In the genomic region with DNA sequence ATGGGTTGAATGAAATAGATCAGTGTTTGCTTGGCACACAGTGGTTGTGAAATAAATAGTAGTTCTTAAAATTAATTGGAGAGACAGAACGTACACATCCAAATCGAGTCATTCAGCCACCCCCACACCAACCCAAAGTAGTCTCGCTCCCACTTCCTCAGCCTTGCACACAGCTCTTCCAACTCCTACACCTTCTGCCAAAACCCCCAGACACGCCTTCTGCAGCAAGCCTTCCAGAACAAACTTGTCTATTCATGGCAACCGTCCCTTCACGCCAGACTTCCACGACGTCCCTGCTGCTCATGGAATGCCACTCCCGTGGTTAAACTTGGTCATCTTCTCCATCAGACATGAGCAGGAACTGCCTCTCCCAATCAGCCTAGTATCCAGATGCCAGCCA, we compare ENCODE assay signal across 27 cellular contexts. TPM values are rescaled to one million over a fixed set of nuclear protein-coding genes. Genes with fewer than 3 reads are reported as not detected.
DNase-seq lines count a peak whose midpoint lies in the region; ATAC-seq, FAIRE-seq and TF ChIP-seq lines count a peak whose summit lies in the region.
"Had no signal": no experiment of that assay in that cellular context is flagged by ENCODE, and none has a peak within 500 bp of the region (broad histone marks: within the 10 kb centered on the region; RNA-seq: fewer than 3 reads in every experiment).

No MANE protein-coding gene starts in this region.

- no peaks in the 10 kb centered on the region for H3K9me2 ChIP-seq in GM23248 (ENCODE audit: insufficient read depth)

- POLR2A ChIA-PET in GM12878 (lab: Charles Lee): interaction anchor here (0.5 to 1.1 kb wide), 2 partner anchors 84 to 1155 kb away, joined by 3 read pairs; no protein-coding TSS in a partner anchor

- H2AFZ ChIP-seq in GM23248: no peak overlapping the region
- H2AFZ ChIP-seq in GM12878 (ENCODE audit: control insufficient read depth, low read depth, low read length): no peak overlapping the region

- RAD21 ChIA-PET in GM12878 (lab: Charles Lee; ENCODE audit: unreplicated experiment): no interaction called here

- DNase-seq in GM23248 (peak; percentile 30), GM12878 (ENCODE audit: low read depth, low spot score) (no peak), fibroblast of the aortic adventitia (ENCODE audit: low read depth) (peak; percentile 20), posterior cingulate gyrus (peak in 9 of 10 donors; percentile 24 to 94 (median 58)), gastrocnemius medialis (no peak), aorta (no peak), A172 (ENCODE audit: low spot score) (no peak)
- DNase-seq: activated CD4-positive, alpha-beta T cell treated with anti-CD3 and anti-CD28 coated beads for 36 hours; activated CD8-positive, alpha-beta memory T cell treated with anti-CD3 and anti-CD28 coated beads for 24 hours; activated naive CD4-positive, alpha-beta T cell treated with Interleukin-2 at 50 U/mL for 16 hours; activated T-cell treated with anti-CD3 and anti-CD28 coated beads, Interleukin-2, amount 50 U/mL, for 4 hours; adrenal gland; C1 segment of cervical spinal cord; cortex of kidney; KBM-7; mesendoderm; MV-4-11; natural killer cell; NCI-H187; NCI-H526 treated with DMSO at 0.1 percent for 48 hours; pancreas; right lobe of liver; stimulated activated CD4-positive, alpha-beta T cell treated with anti-CD3 and anti-CD28 coated beads, Interleukin-4, amount 100 ng/mL, for 4 hours; stimulated activated naive CD4-positive, alpha-beta T cell treated with Interleukin-2 at 50 U/mL for 16 hours had no signal

- H3F3A ChIP-seq in GM23248 (ENCODE audit: insufficient read depth): no peaks in the 10 kb centered on the region

- no peaks in the 10 kb centered on the region for H3K27me3 ChIP-seq in GM23248 (replicated peaks; ENCODE audit: insufficient read depth)
- H3K27me3 ChIP-seq in GM12878 (replicated peaks in 1 of 2; ENCODE audit: control insufficient read depth in 2 of 2, insufficient read depth in 2 of 2, low read length in 1 of 2): no peaks in the 10 kb centered on the region
- H3K27me3 ChIP-seq in gastrocnemius medialis: no peaks in the 10 kb centered on the region
- no peaks in the 10 kb centered on the region for H3K27me3 ChIP-seq in aorta (ENCODE audit: control insufficient read depth in 1 of 2, insufficient read depth in 2 of 2, low read length in 1 of 2)
- H3K27me3 ChIP-seq: adrenal gland, pancreas, right lobe of liver had no signal

- no peak for FAIRE-seq in GM12878 (lab: Jason Lieb, UNC)
- FAIRE-seq: pancreas had no signal

- no TSS peak for BruUV-seq in GM12878 (replicated peaks; lab: Mats Ljungman, UMichigan)

- H3K79me2 ChIP-seq in GM23248 (ENCODE audit: insufficient read depth): no peaks in the 10 kb centered on the region
- no peaks in the 10 kb centered on the region for H3K79me2 ChIP-seq in GM12878 (ENCODE audit: control insufficient read depth, insufficient read depth, low read length)

- H3K4me3 ChIP-seq in GM23248: no peak overlapping the region
- H3K4me3 ChIP-seq in GM12878: no peak overlapping the region
- H3K4me3 ChIP-seq in fibroblast of the aortic adventitia (ENCODE audit: low read depth, low read length): no peak overlapping the region
- H3K4me3 ChIP-seq in gastrocnemius medialis: no peak overlapping the region
- no peak overlapping the region for H3K4me3 ChIP-seq in aorta (ENCODE audit: low read length in 2 of 2)
- H3K4me3 ChIP-seq: adrenal gland, pancreas, right lobe of liver, SK-N-MC had no signal

- intact Hi-C loops in GM12878 (cut with micrococcal nuclease; ENCODE audit: unreplicated experiment) (no loop called here), posterior cingulate gyrus (cut with DNase I) (no loop called here), gastrocnemius medialis (cut with DNase I; ENCODE audit: low total_unique reads) (no loop called here), aorta (cut with DNase I) (loop anchor here in 1 of 2 donors (2.0 kb wide), 1 partner anchor 19 kb away; no protein-coding TSS in a partner anchor)

- no peak for TF ChIP-seq RAD21 in GM12878 (IDR thresholded peaks at IDR 0.05; ENCODE audit: insufficient read depth, low read depth, low read length)

- no peak overlapping the region for H3K4me2 ChIP-seq in GM23248 (ENCODE audit: unreplicated experiment)
- H3K4me2 ChIP-seq in GM12878 (ENCODE audit: control insufficient read depth, insufficient read depth): no peak overlapping the region

- TF ChIP-seq POLR2A in GM12878 (IDR thresholded peaks at IDR 0.05; ENCODE audit: low read depth, low read length) (no peak), gastrocnemius medialis (IDR thresholded peaks at IDR 0.05) (no peak)

- no peak overlapping the region for H3K27ac ChIP-seq in GM23248
- no peak overlapping the region for H3K27ac ChIP-seq in GM12878 (ENCODE audit: control insufficient read depth, insufficient read depth)
- no peak overlapping the region for H3K27ac ChIP-seq in gastrocnemius medialis
- no peak overlapping the region for H3K27ac ChIP-seq in aorta (ENCODE audit: low read depth in 1 of 2, low read length in 2 of 2)
- H3K27ac ChIP-seq: adrenal gland, pancreas, right lobe of liver, SK-N-MC had no signal

- 4% methylated on average over 9 of the region's 9 CpGs for WGBS in GM23248 (ENCODE audit: low coverage in 1 of 2, low lambda C conversion rate in 2 of 2, missing lambda C conversion rate in 2 of 2), 2 experiments
- WGBS in GM12878 (ENCODE audit: insufficient coverage, insufficient replicate concordance, low lambda C conversion rate, missing lambda C conversion rate): 34% methylated on average over 9 of the region's 9 CpGs
- WGBS in aorta, 2 donors: 5% methylated on average over 9 of the region's 9 CpGs

- TF ChIP-seq CTCF in GM12878 (IDR thresholded peaks at IDR 0.05 in 2 of 3, conservative IDR thresholded peaks at IDR 0.05 in 1 of 3; ENCODE audit: control insufficient read depth in 2 of 3, extremely low read depth in 1 of 3, insufficient read depth in 1 of 3, low read depth in 3 of 3, low read length in 3 of 3) (no peak), fibroblast of the aortic adventitia (IDR thresholded peaks at IDR 0.05; ENCODE audit: insufficient read depth, low read length) (no peak), gastrocnemius medialis (IDR thresholded peaks at IDR 0.05 in 4 of 5, conservative IDR thresholded peaks at IDR 0.05 in 1 of 5) (no peak)

- no peak for TF ChIP-seq EP300 in GM12878 (IDR thresholded peaks at IDR 0.05; ENCODE audit: borderline replicate concordance in 1 of 2, control insufficient read depth in 1 of 2, low read depth in 2 of 2, low read length in 2 of 2)

- H3K9me3 ChIP-seq in GM23248 (ENCODE audit: low read depth) (no peaks in the 10 kb centered on the region), GM12878 (replicated peaks; ENCODE audit: control insufficient read depth, insufficient read depth, low read length) (no peaks in the 10 kb centered on the region), gastrocnemius medialis (no peaks in the 10 kb centered on the region), aorta (ENCODE audit: control insufficient read depth, low read length) (no peaks in the 10 kb centered on the region)
- H3K9me3 ChIP-seq: adrenal gland, pancreas, right lobe of liver had no signal

- no peak overlapping the region for H3K9ac ChIP-seq in GM23248
- H3K9ac ChIP-seq in GM12878 (ENCODE audit: control insufficient read depth, insufficient read depth, low read length): no peak overlapping the region

- H3K36me3 ChIP-seq in GM23248 (ENCODE audit: low read depth): no peaks in the 10 kb centered on the region
- H3K36me3 ChIP-seq in GM12878 (ENCODE audit: control insufficient read depth in 2 of 2, insufficient read depth in 2 of 2, low read length in 1 of 2): no peaks in the 10 kb centered on the region
- H3K36me3 ChIP-seq in gastrocnemius medialis: no peaks in the 10 kb centered on the region
- H3K36me3 ChIP-seq in aorta (ENCODE audit: control insufficient read depth in 1 of 2, insufficient read depth in 2 of 2, low read length in 1 of 2): no peaks in the 10 kb centered on the region
- H3K36me3 ChIP-seq: adrenal gland, pancreas, right lobe of liver had no signal

- H4K20me1 ChIP-seq in GM23248 (ENCODE audit: insufficient read depth) (no peaks in the 10 kb centered on the region), GM12878 (ENCODE audit: control insufficient read depth, insufficient read depth) (no peaks in the 10 kb centered on the region)

- SMC1A ChIA-PET in GM12878 (lab: Charles Lee; ENCODE audit: uncharacterized antibody, unreplicated experiment): no interaction called here

- CTCF ChIA-PET in GM12878 (lab: Yijun Ruan, JAX): interaction anchor here (0.9 to 1.3 kb wide), 2 partner anchors 15 to 101 kb away, joined by 3 read pairs; no protein-coding TSS in a partner anchor

- in situ Hi-C loops in GM23248 (cut with MboI) (no loop called here), GM12878 (cut with MboI) (no loop called here), gastrocnemius medialis (cut with MboI; ENCODE audit: low sequenced_read_pairs in 4 of 4) (no loop called here)

- ATAC-seq in GM12878: no peak
- no peak for ATAC-seq in gastrocnemius medialis
- no peak for ATAC-seq in aorta (ENCODE audit: low FRiP score)
- ATAC-seq in HG03457 (IDR thresholded peaks at IDR 0.05; ENCODE audit: unreplicated experiment): no peak
- ATAC-seq: activated CD4-positive, alpha-beta T cell treated with anti-CD3 and anti-CD28 coated beads for 36 hours; activated T-cell treated with anti-CD3 and anti-CD28 coated beads, Interleukin-2, amount 50 U/mL, for 4 hours; natural killer cell; pancreas had no signal

- H3K4me1 ChIP-seq in GM23248 (ENCODE audit: insufficient read depth): no peaks in the 10 kb centered on the region
- H3K4me1 ChIP-seq in GM12878 (ENCODE audit: control insufficient read depth, insufficient read depth, low read length): peaks cover 35% of the 10 kb centered on the region
- peaks cover 0 to 12% of the 10 kb centered on the region in 2 donors for H3K4me1 ChIP-seq in gastrocnemius medialis
- H3K4me1 ChIP-seq in aorta (ENCODE audit: control insufficient read depth in 1 of 2, insufficient read depth in 2 of 2, low read length in 2 of 2): no peaks in the 10 kb centered on the region
- H3K4me1 ChIP-seq: adrenal gland, pancreas had no signal

RNA-seq across cellular contexts. Expression of a gene that starts 37.5 kb away (rescaled TPM):
- not detected in 2 replicates for total RNA-seq in GM23248 (2014; rRNA removed; shearing (Covaris generic))
- polyA plus RNA-seq in GM23248 (2016; fragmentation: Nextera tagmentation; extraction: Ambion mirVana) (not detected in 2 replicates), GM12878 (2011; rRNA removed) (not detected in 2 replicates), GM12878 (2014; fragmentation: Illumina TruSeq; extraction: Trizol) (not detected in 2 replicates), GM12878 (2014; fragmentation: Nextera tagmentation; extraction: Ambion mirVana) (not detected), GM12878 (2014; rRNA removed) (not detected in 2 replicates), GM12878 (2016; fragmentation: Nextera tagmentation; extraction: Ambion mirVana) (not detected), aorta (not detected)
- total RNA-seq in GM12878 (2013; cell fraction: nucleolus; rRNA removed): not detected in 2 replicates
- total RNA-seq in GM12878 (2014; rRNA removed) (not detected in 2 replicates), GM12878 (2014; rRNA removed; fragmentation: Illumina TruSeq; extraction: Trizol) (not detected in 2 replicates), GM12878 (2021) (not detected in 2 replicates), fibroblast of the aortic adventitia (ENCODE audit: low replicate concordance) (not detected in 2 replicates), gastrocnemius medialis (under 1 TPM in 1 of 4 donors, not detected in 3; 0.25 TPM), aorta (not detected)
- polyA plus RNA-seq in GM12878 (2011; ENCODE audit: low read depth): not detected
- not detected in 2 replicates for polyA plus RNA-seq in GM12878 (2011; cell fraction: cytosol; rRNA removed)
- polyA plus RNA-seq in GM12878 (2011; cell fraction: nucleus; rRNA removed): not detected in 2 replicates
- polyA plus RNA-seq in GM12878 (2012): not detected in 2 replicates
- not detected in 2 replicates for polyA minus RNA-seq in GM12878 (2011; rRNA and poly(A)+ RNA removed)
- not detected in 2 replicates for polyA minus RNA-seq in GM12878 (2011; cell fraction: cytosol; rRNA and poly(A)+ RNA removed)
- polyA minus RNA-seq in GM12878 (2011; cell fraction: nucleus; rRNA and poly(A)+ RNA removed): not detected in 2 replicates
- total RNA-seq in A172 (2014; rRNA removed; shearing (Covaris generic)): not detected in 2 replicates
- total RNA-seq: activated CD4-positive, alpha-beta T cell treated with anti-CD3 and anti-CD28 coated beads for 36 hours; activated T-cell treated with anti-CD3 and anti-CD28 coated beads, Interleukin-2, amount 50 U/mL, for 4 hours; HT-29; natural killer cell; right lobe of liver had no signal

RNA-seq across cellular contexts. Expression of a gene that starts 49.5 kb away (rescaled TPM):
- total RNA-seq in GM23248 (2014; rRNA removed; shearing (Covaris generic)): 40.0 and 46.9 TPM in 2 replicates
- polyA plus RNA-seq in GM23248 (2016; fragmentation: Nextera tagmentation; extraction: Ambion mirVana) (22.7 and 23.0 TPM in 2 replicates), GM12878 (2011; rRNA removed) (10.2 and 17.7 TPM in 2 replicates), GM12878 (2014; fragmentation: Illumina TruSeq; extraction: Trizol) (7.4 and 8.7 TPM in 2 replicates), GM12878 (2014; fragmentation: Nextera tagmentation; extraction: Ambion mirVana) (1 to 10 TPM; 3.5 to 4.0 TPM), GM12878 (2014; rRNA removed) (4.3 and 4.5 TPM in 2 replicates), GM12878 (2016; fragmentation: Nextera tagmentation; extraction: Ambion mirVana) (10 to 100 TPM; 11.8 to 13.9 TPM), aorta (1 to 10 TPM; 6.1 to 7.8 TPM)
- 28.5 and 29.1 TPM in 2 replicates for total RNA-seq in GM12878 (2013; cell fraction: nucleolus; rRNA removed)
- total RNA-seq in GM12878 (2014; rRNA removed) (6.7 and 8.0 TPM in 2 replicates), GM12878 (2014; rRNA removed; fragmentation: Illumina TruSeq; extraction: Trizol) (10.0 and 10.6 TPM in 2 replicates), GM12878 (2021) (13.4 and 14.1 TPM in 2 replicates), fibroblast of the aortic adventitia (ENCODE audit: low replicate concordance) (37.2 and 47.4 TPM in 2 replicates), gastrocnemius medialis (1 to 10 TPM; 1.3 to 3.0 (median 2.1) TPM), aorta (10 to 100 TPM; 17.0 to 24.4 TPM)
- polyA plus RNA-seq in GM12878 (2011; ENCODE audit: low read depth): 3.9 TPM
- polyA plus RNA-seq in GM12878 (2011; cell fraction: cytosol; rRNA removed): 4.4 and 4.7 TPM in 2 replicates
- polyA plus RNA-seq in GM12878 (2011; cell fraction: nucleus; rRNA removed): 8.1 and 8.6 TPM in 2 replicates
- polyA plus RNA-seq in GM12878 (2012): 6.2 and 7.7 TPM in 2 replicates
- polyA minus RNA-seq in GM12878 (2011; rRNA and poly(A)+ RNA removed): 13.4 and 16.5 TPM in 2 replicates
- polyA minus RNA-seq in GM12878 (2011; cell fraction: cytosol; rRNA and poly(A)+ RNA removed): 9.1 and 9.9 TPM in 2 replicates
- 16.4 and 21.0 TPM in 2 replicates for polyA minus RNA-seq in GM12878 (2011; cell fraction: nucleus; rRNA and poly(A)+ RNA removed)
- 16.4 and 19.0 TPM in 2 replicates for total RNA-seq in A172 (2014; rRNA removed; shearing (Covaris generic))

Comparison
In these comparisons a context has a peak if more than half of its experiments do, and no peak if none do; other contexts are left out.
1. DNase-seq: peak in GM23248 (single experiment), fibroblast of the aortic adventitia (single experiment) and posterior cingulate gyrus (9 of 10); none in GM12878 (single experiment), gastrocnemius medialis (0 of 2), aorta (0 of 2) and A172 (single experiment).